ENCODE assay signal across 20 cellular contexts in genomic region chr20:63042448-63043071, GRCh38. TPM values are rescaled to one million over a fixed set of nuclear protein-coding genes. Genes with fewer than 3 reads are reported as not detected.
DNase-seq lines count a peak whose midpoint lies in the region; ATAC-seq, FAIRE-seq and TF ChIP-seq lines count a peak whose summit lies in the region.
"Had no signal": no experiment of that assay in that cellular context is flagged by ENCODE, and none has a peak within 500 bp of the region (broad histone marks: within the 10 kb centered on the region; RNA-seq: fewer than 3 reads in every experiment).

No MANE protein-coding gene starts in this region.

- H3K36me3 Mint-ChIP-seq in Calu3 (ENCODE audit: insufficient read depth, unreplicated experiment) = no peaks in the 10 kb centered on the region
- H3K36me3 Mint-ChIP-seq: stimulated activated memory B cell treated with anti-CD40 and anti-IgM and Interleukin-4, amounts not matched to agents 10 μg/mL and 1 μg/mL and 100 μg/mL, for 72 hours had no signal

- no peaks in the 10 kb centered on the region for H3K9me2 ChIP-seq in hepatocyte (replicated peaks; ENCODE audit: insufficient read depth)

- FAIRE-seq in GM18507 (lab: Jason Lieb, UNC) = peak; percentile 93

- H3K27me3 ChIP-seq in hepatocyte = peaks cover 30% of the 10 kb centered on the region
- H3K27me3 ChIP-seq: BLaER1 had no signal

- no peak overlapping the region for H3K27ac Mint-ChIP-seq in Calu3 (ENCODE audit: unreplicated experiment)
- H3K27ac Mint-ChIP-seq: activated CD4-positive, alpha-beta memory T cell treated with anti-CD3 and anti-CD28 coated beads, Interleukin-2, amount 10 ng/mL, durations not matched to agents 7 days and 5 days; stimulated activated memory B cell treated with anti-CD40 and anti-IgM and Interleukin-4, amounts not matched to agents 10 μg/mL and 1 μg/mL and 100 μg/mL, for 72 hours had no signal

- H3K79me2 ChIP-seq in hepatocyte = no peaks in the 10 kb centered on the region
- H3K79me2 ChIP-seq: parathyroid adenoma had no signal

- 72% methylated on average over 12 of the region's 12 CpGs for WGBS in hepatocyte (ENCODE audit: low lambda C conversion rate, missing lambda C conversion rate)

- DNase-seq in GM18507 (ENCODE audit: extremely low spot score, insufficient read length, low read depth) (peak; percentile 58), hepatocyte (ENCODE audit: low spot score) (no peak), Calu3 (no peak), NCI-H524 (lab: John Stamatoyannopoulos, UW) (no peak), sciatic nerve (ENCODE audit: low spot score) (no peak)
- DNase-seq: activated CD4-positive, alpha-beta memory T cell treated with anti-CD3 and anti-CD28 coated beads, Interleukin-2, amount 10 ng/mL, durations not matched to agents 7 days and 5 days; effector CD4-positive, alpha-beta T cell; GM23248; hypothalamus; KG1; tibial artery had no signal

- no TSS peak for BruUV-seq in Calu3 (replicated peaks; lab: Mats Ljungman, UMichigan)

- no peaks in the 10 kb centered on the region for H3K9me3 ChIP-seq in hepatocyte (ENCODE audit: low read depth)
- H3K9me3 ChIP-seq: tibial artery had no signal

- H3K4me3 ChIP-seq in hepatocyte = no peak overlapping the region
- H3K4me3 ChIP-seq: BLaER1, cardiac muscle cell, GM23248, SK-N-MC, smooth muscle cell, tibial artery had no signal

- no peak overlapping the region for H3K4me3 Mint-ChIP-seq in Calu3 (ENCODE audit: low read depth, unreplicated experiment)
- H3K4me3 Mint-ChIP-seq: activated CD4-positive, alpha-beta memory T cell treated with anti-CD3 and anti-CD28 coated beads, Interleukin-2, amount 10 ng/mL, durations not matched to agents 7 days and 5 days; stimulated activated memory B cell treated with anti-CD40 and anti-IgM and Interleukin-4, amounts not matched to agents 10 μg/mL and 1 μg/mL and 100 μg/mL, for 72 hours had no signal

- H3K4me1 Mint-ChIP-seq in Calu3 (ENCODE audit: low read depth, unreplicated experiment) = peaks cover 11% of the 10 kb centered on the region
- H3K4me1 Mint-ChIP-seq: activated CD4-positive, alpha-beta memory T cell treated with anti-CD3 and anti-CD28 coated beads, Interleukin-2, amount 10 ng/mL, durations not matched to agents 7 days and 5 days; stimulated activated memory B cell treated with anti-CD40 and anti-IgM and Interleukin-4, amounts not matched to agents 10 μg/mL and 1 μg/mL and 100 μg/mL, for 72 hours had no signal

- TF ChIP-seq CTCF in hepatocyte (IDR thresholded peaks at IDR 0.05; ENCODE audit: poor library complexity) (no peak), Calu3 (IDR thresholded peaks at IDR 0.05; ENCODE audit: unreplicated experiment) (no peak)

- H3K27me3 Mint-ChIP-seq in Calu3 (ENCODE audit: unreplicated experiment) = peaks cover 100% of the 10 kb centered on the region

- no peaks in the 10 kb centered on the region for H3K36me3 ChIP-seq in hepatocyte (replicated peaks; ENCODE audit: insufficient read depth, low read depth)
- H3K36me3 ChIP-seq: BLaER1, cardiac muscle cell, tibial artery had no signal

- no peaks in the 10 kb centered on the region for H3K9me3 Mint-ChIP-seq in Calu3 (ENCODE audit: low read depth, unreplicated experiment)
- H3K9me3 Mint-ChIP-seq: activated CD4-positive, alpha-beta memory T cell treated with anti-CD3 and anti-CD28 coated beads, Interleukin-2, amount 10 ng/mL, durations not matched to agents 7 days and 5 days; stimulated activated memory B cell treated with anti-CD40 and anti-IgM and Interleukin-4, amounts not matched to agents 10 μg/mL and 1 μg/mL and 100 μg/mL, for 72 hours had no signal

- ATAC-seq in GM19467 (IDR thresholded peaks at IDR 0.05; ENCODE audit: unreplicated experiment) (peak; percentile 52), HG03354 (IDR thresholded peaks at IDR 0.05; ENCODE audit: poor library complexity, severe bottlenecking, unreplicated experiment) (peak; percentile 74), sciatic nerve (no peak)
- ATAC-seq: stimulated activated memory B cell treated with anti-CD40 and anti-IgM and Interleukin-4, amounts not matched to agents 10 μg/mL and 1 μg/mL and 100 μg/mL, for 72 hours had no signal

- H4K20me1 ChIP-seq in hepatocyte (ENCODE audit: insufficient read depth, poor library complexity, severe bottlenecking) = no peaks in the 10 kb centered on the region
- H4K20me1 ChIP-seq: BLaER1 had no signal

- no peaks in the 10 kb centered on the region for H3K4me1 ChIP-seq in hepatocyte (ENCODE audit: insufficient read depth)
- H3K4me1 ChIP-seq: parathyroid adenoma, tibial artery had no signal

- peak overlapping the region; percentile 48 for H3K4me2 ChIP-seq in hepatocyte
- H3K4me2 ChIP-seq: smooth muscle cell had no signal

- intact Hi-C loops in Calu3 (cut with micrococcal nuclease; ENCODE audit: unreplicated experiment) = no loop called here
- intact Hi-C loops in sciatic nerve (cut with DNase I) = no loop called here

- CTCF ChIA-PET in Calu3 (lab: Charles Lee) = no interaction called here

- no peak overlapping the region for H3K27ac ChIP-seq in hepatocyte
- H3K27ac ChIP-seq: BLaER1, cardiac muscle cell, GM23248, parathyroid adenoma, SK-N-MC, tibial artery had no signal

- no peak overlapping the region for H2AFZ ChIP-seq in hepatocyte
- H2AFZ ChIP-seq: GM23248, parathyroid adenoma had no signal

RNA-seq across cellular contexts. Expression of gene BHLHE23, which starts 35.8 kb away (rescaled TPM):
- total RNA-seq in hepatocyte = not detected in 2 replicates
- polyA plus RNA-seq in hepatocyte = not detected in 2 replicates
- total RNA-seq in Calu3 (2022) = not detected in 2 replicates
- not detected for total RNA-seq in sciatic nerve
- total RNA-seq: activated CD4-positive, alpha-beta memory T cell treated with anti-CD3 and anti-CD28 coated beads, Interleukin-2, amount 10 ng/mL, durations not matched to agents 7 days and 5 days; cardiac muscle cell; fibroblast of lung; GM23248; smooth muscle cell had no signal
- polyA plus RNA-seq: cardiac muscle cell, fibroblast of lung, GM23248, smooth muscle cell had no signal
